ENCODE assay signal across 21 cellular contexts in the genomic region with DNA sequence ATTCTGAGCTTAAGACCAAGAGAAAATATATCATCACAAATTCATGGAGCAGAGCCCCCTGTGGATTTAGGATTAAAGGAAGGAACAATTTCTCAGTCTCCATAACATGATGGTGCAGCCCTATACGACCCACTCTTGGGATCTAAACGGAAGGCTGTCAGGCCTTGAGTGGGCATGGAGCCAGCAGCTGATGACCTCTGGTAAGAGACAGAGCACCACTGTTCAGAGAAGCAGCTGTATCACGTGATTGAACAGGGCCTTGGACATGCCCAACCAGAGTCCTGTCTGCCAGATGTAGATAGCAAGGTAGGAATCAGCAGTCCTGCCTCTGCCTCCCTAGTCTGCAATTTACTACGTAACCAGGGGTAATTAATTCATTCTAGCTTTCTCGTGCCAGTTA.
DNase-seq lines count a peak whose midpoint lies in the region; ATAC-seq and TF ChIP-seq lines count a peak whose summit lies in the region.
"Had no signal": no experiment of that assay in that cellular context is flagged by ENCODE, and none has a peak within 500 bp of the region (broad histone marks: within the 10 kb centered on the region; RNA-seq: fewer than 3 reads in every experiment).

No MANE protein-coding gene starts in this region.

- TF ChIP-seq CTCF in type B pancreatic cell (conservative IDR thresholded peaks at IDR 0.05) (no peak), lower leg skin (IDR thresholded peaks at IDR 0.05) (no peak)

- H3K27me3 Mint-ChIP-seq in type B pancreatic cell = peaks cover 5% of the 10 kb centered on the region

- H3K27me3 ChIP-seq in SJCRH30 = no peaks in the 10 kb centered on the region
- H3K27me3 ChIP-seq: brain microvascular endothelial cell, neural progenitor cell, suprapubic skin had no signal

- no peaks in the 10 kb centered on the region for H3K36me3 ChIP-seq in SJCRH30
- H3K36me3 ChIP-seq: brain microvascular endothelial cell, neural progenitor cell, suprapubic skin had no signal

- ATAC-seq in GM21723 (IDR thresholded peaks at IDR 0.05; ENCODE audit: unreplicated experiment) = no peak

- H3K27ac Mint-ChIP-seq in type B pancreatic cell = no peak overlapping the region
- H3K27ac Mint-ChIP-seq: activated CD4-positive, alpha-beta T cell treated with anti-CD3 and anti-CD28 coated beads, Interleukin-2, amount 10 ng/mL, durations not matched to agents 24 days and 14 days; HFFc6 had no signal

- no peaks in the 10 kb centered on the region for H3K4me1 Mint-ChIP-seq in type B pancreatic cell (ENCODE audit: unreplicated experiment)
- H3K4me1 Mint-ChIP-seq: activated CD4-positive, alpha-beta T cell treated with anti-CD3 and anti-CD28 coated beads, Interleukin-2, amount 10 ng/mL, durations not matched to agents 24 days and 14 days had no signal

- no peak overlapping the region for H3K4me3 Mint-ChIP-seq in type B pancreatic cell
- H3K4me3 Mint-ChIP-seq: activated CD4-positive, alpha-beta T cell treated with anti-CD3 and anti-CD28 coated beads, Interleukin-2, amount 10 ng/mL, durations not matched to agents 24 days and 14 days; HFFc6; neural progenitor cell had no signal

- H3K4me3 ChIP-seq in SJCRH30 (no peak overlapping the region), lower leg skin (ENCODE audit: low read depth, poor library complexity, severe bottlenecking) (no peak overlapping the region)
- H3K4me3 ChIP-seq: neural progenitor cell, PC-9, suprapubic skin had no signal

- H3K4me1 ChIP-seq in SJCRH30 = no peaks in the 10 kb centered on the region
- H3K4me1 ChIP-seq: suprapubic skin had no signal

- H3K36me3 Mint-ChIP-seq in type B pancreatic cell = no peaks in the 10 kb centered on the region
- H3K36me3 Mint-ChIP-seq: neural progenitor cell had no signal

- no peak for TF ChIP-seq POLR2A in lower leg skin (IDR thresholded peaks at IDR 0.05)

- no peaks in the 10 kb centered on the region for H3K9me3 ChIP-seq in SJCRH30 (replicated peaks)
- H3K9me3 ChIP-seq: suprapubic skin had no signal

- WGBS in lower leg skin, 2 donors = 27 to 36% methylated on average over 5 of the region's 5 CpGs

- intact Hi-C loops in lower leg skin (cut with DNase I; ENCODE audit: low total_unique reads) = no loop called here

- DNase-seq in C1 segment of cervical spinal cord (lab: John Stamatoyannopoulos, UW) = peak in 12 of 14 donors; percentile 3 to 65 (median 50)
- DNase-seq in SJCRH30 = peak; percentile 47 to 63
- DNase-seq in foreskin melanocyte = peak; percentile 52
- peak in 54 of 56 donors; percentile 3 to 89 (median 57) for DNase-seq in nucleus accumbens (lab: John Stamatoyannopoulos, UW)
- DNase-seq in type B pancreatic cell (ENCODE audit: extremely low spot score, unreplicated experiment) = no peak
- DNase-seq in lower leg skin (ENCODE audit: low spot score in 2 of 2) = no peak
- no peak for DNase-seq in NCI-H510A (lab: John Stamatoyannopoulos, UW)
- DNase-seq: activated CD4-positive, alpha-beta T cell treated with anti-CD3 and anti-CD28 coated beads, Interleukin-2, amount 10 ng/mL, durations not matched to agents 24 days and 14 days; activated naive CD4-positive, alpha-beta T cell treated with Interleukin-2 at 50 U/mL for 16 hours; activated T-cell treated with anti-CD3 and anti-CD28 coated beads for 4 hours; brain microvascular endothelial cell; COR-L47; HFFc6; Kasumi-1; NCI-H1694; NCI-H510A treated with DMSO at 0.1 percent for 48 hours; PC-9; stimulated activated CD4-positive, alpha-beta T cell treated with anti-CD3 and anti-CD28 coated beads, Interleukin-2, amount 100 ng/mL, for 48 hours had no signal

- no peaks in the 10 kb centered on the region for H3K9me3 Mint-ChIP-seq in type B pancreatic cell
- H3K9me3 Mint-ChIP-seq: activated CD4-positive, alpha-beta T cell treated with anti-CD3 and anti-CD28 coated beads, Interleukin-2, amount 10 ng/mL, durations not matched to agents 24 days and 14 days; neural progenitor cell had no signal

- no peak overlapping the region for H3K27ac ChIP-seq in SJCRH30
- H3K27ac ChIP-seq: brain microvascular endothelial cell, neural progenitor cell, PC-9, suprapubic skin had no signal

Comparison
In these comparisons a context has a peak if more than half of its experiments do, and no peak if none do; other contexts are left out.
1. DNase-seq: peak in C1 segment of cervical spinal cord (12 of 14), SJCRH30 (2 of 2), foreskin melanocyte (single experiment) and nucleus accumbens (54 of 56); none in type B pancreatic cell (single experiment), lower leg skin (0 of 2) and NCI-H510A (single experiment).